1 cellular context compared by ENCODE assay signal in the genomic region with DNA sequence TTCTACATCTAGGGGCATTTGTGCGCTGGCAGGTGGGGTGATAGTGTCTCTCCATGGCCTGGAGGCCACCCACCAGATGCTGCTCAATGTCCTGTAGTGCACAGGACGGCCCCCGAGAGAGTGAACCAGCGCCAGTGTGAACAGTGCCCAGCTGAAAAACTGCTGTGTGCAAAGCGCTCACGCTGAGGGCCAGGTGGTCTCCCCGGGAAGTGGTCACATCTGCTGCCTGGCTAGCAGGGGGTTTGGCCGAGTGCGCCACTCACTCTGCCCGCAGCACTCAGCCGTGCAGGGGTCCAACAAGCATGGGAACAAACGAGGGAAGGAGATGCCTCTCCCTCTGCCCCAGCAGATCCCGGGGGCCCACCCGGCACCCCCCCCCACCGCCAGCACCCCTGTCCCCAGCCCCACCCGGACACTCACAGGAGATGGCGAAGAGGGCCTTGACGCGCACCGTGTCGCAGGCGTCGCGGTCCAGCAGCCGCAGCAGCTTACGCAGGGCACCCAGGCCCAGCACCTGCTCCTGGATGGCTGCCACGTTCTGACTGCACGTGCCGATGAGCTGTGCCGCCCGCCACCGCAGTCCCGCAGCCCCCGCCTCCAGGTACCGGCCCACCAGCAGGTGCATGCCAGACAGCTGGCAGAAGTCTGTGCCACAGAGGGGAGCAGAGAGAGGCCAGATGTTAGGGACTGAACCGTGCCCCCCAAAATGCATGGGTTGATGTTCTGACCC.
TF ChIP-seq lines count a peak whose summit lies in the region.

No MANE protein-coding gene starts in this region.

TF ChIP-seq in K562, 482 proteins besides CTCF, POLR2A, EP300 and RAD21:
- TF ChIP-seq, protein P1, sequence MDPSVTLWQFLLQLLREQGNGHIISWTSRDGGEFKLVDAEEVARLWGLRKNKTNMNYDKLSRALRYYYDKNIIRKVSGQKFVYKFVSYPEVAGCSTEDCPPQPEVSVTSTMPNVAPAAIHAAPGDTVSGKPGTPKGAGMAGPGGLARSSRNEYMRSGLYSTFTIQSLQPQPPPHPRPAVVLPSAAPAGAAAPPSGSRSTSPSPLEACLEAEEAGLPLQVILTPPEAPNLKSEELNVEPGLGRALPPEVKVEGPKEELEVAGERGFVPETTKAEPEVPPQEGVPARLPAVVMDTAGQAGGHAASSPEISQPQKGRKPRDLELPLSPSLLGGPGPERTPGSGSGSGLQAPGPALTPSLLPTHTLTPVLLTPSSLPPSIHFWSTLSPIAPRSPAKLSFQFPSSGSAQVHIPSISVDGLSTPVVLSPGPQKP (CRISPR knock-in tag; IDR thresholded peaks at IDR 0.05) = no peak
- TF ChIP-seq GATAD2A (IDR thresholded peaks at IDR 0.05) = no peak
- no peak for TF ChIP-seq FOXA3 (CRISPR knock-in tag; conservative IDR thresholded peaks at IDR 0.05 in 1 of 2, IDR thresholded peaks at IDR 0.05 in 1 of 2)
- TF ChIP-seq, protein P2, sequence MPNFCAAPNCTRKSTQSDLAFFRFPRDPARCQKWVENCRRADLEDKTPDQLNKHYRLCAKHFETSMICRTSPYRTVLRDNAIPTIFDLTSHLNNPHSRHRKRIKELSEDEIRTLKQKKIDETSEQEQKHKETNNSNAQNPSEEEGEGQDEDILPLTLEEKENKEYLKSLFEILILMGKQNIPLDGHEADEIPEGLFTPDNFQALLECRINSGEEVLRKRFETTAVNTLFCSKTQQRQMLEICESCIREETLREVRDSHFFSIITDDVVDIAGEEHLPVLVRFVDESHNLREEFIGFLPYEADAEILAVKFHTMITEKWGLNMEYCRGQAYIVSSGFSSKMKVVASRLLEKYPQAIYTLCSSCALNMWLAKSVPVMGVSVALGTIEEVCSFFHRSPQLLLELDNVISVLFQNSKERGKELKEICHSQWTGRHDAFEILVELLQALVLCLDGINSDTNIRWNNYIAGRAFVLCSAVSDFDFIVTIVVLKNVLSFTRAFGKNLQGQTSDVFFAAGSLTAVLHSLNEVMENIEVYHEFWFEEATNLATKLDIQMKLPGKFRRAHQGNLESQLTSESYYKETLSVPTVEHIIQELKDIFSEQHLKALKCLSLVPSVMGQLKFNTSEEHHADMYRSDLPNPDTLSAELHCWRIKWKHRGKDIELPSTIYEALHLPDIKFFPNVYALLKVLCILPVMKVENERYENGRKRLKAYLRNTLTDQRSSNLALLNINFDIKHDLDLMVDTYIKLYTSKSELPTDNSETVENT (CRISPR knock-in tag; IDR thresholded peaks at IDR 0.05) = no peak
- TF ChIP-seq ZNF766 (CRISPR knock-in tag; conservative IDR thresholded peaks at IDR 0.05) = no peak
- no peak for TF ChIP-seq TRIM28 (IDR thresholded peaks at IDR 0.05)
- TF ChIP-seq RBFOX2 (IDR thresholded peaks at IDR 0.05; ENCODE audit: low read depth, low read length) = peak; percentile 55
- TF ChIP-seq TARDBP (IDR thresholded peaks at IDR 0.05) = no peak
TF ChIP-seq in K562: peak in this region for 1.
